8 cellular contexts compared by ENCODE assay signal in genomic region chr11:129117595-129118350, GRCh38.
DNase-seq lines count a peak whose midpoint lies in the region; ATAC-seq and TF ChIP-seq lines count a peak whose summit lies in the region.

No MANE protein-coding gene starts in this region.

- H3K36me3 Mint-ChIP-seq in activated B cell treated with CpG ODN at 0.5 μM for 24 hours (ENCODE audit: low read depth): no peaks in the 10 kb centered on the region
- peaks cover 0 to 7% (median 0%) of the 10 kb centered on the region in 3 donors for H3K36me3 Mint-ChIP-seq in naive thymus-derived CD8-positive, alpha-beta T cell

- H3K27me3 ChIP-seq in uterus: no peaks in the 10 kb centered on the region

- TF ChIP-seq POLR2A in uterus (IDR thresholded peaks at IDR 0.05): no peak

- H3K27ac ChIP-seq in epithelial cell of prostate (no peak overlapping the region), uterus (no peak overlapping the region)

- intact Hi-C loops in activated B cell treated with CpG ODN at 0.5 μM for 24 hours (cut with micrococcal nuclease): loop anchor here (1.0 to 5.0 kb wide), 6 partner anchors 215 to 1087 kb away; no protein-coding TSS in a partner anchor
- intact Hi-C loops in uterus (cut with DNase I; ENCODE audit: low total_unique reads): loop anchor here (5.0 kb wide), 1 partner anchor 215 kb away; no protein-coding TSS in a partner anchor

- no peak overlapping the region for H3K4me3 ChIP-seq in uterus

- CTCF ChIA-PET in activated B cell treated with CpG ODN at 0.5 μM for 24 hours (lab: Charles Lee): interaction anchor here (0.6 to 2.7 kb wide), 6 partner anchors 12 to 1088 kb away, joined by 3 to 48 read pairs (median 3); no protein-coding TSS in a partner anchor

- no peaks in the 10 kb centered on the region for H3K27me3 Mint-ChIP-seq in activated B cell treated with CpG ODN at 0.5 μM for 24 hours
- H3K27me3 Mint-ChIP-seq in naive thymus-derived CD8-positive, alpha-beta T cell: peaks cover 0 to 4% (median 0%) of the 10 kb centered on the region in 5 donors

- no peak overlapping the region for H3K4me3 Mint-ChIP-seq in activated B cell treated with CpG ODN at 0.5 μM for 24 hours
- no peak overlapping the region for H3K4me3 Mint-ChIP-seq in naive thymus-derived CD8-positive, alpha-beta T cell

- no peaks in the 10 kb centered on the region for H3K4me1 ChIP-seq in uterus

- no peak overlapping the region for H3K27ac Mint-ChIP-seq in activated B cell treated with CpG ODN at 0.5 μM for 24 hours
- H3K27ac Mint-ChIP-seq in naive thymus-derived CD8-positive, alpha-beta T cell: peak overlapping the region in 1 of 10 donors; percentile 0

- POLR2A ChIA-PET in activated B cell treated with CpG ODN at 0.5 μM for 24 hours (lab: Charles Lee): no interaction called here
- POLR2A ChIA-PET in naive thymus-derived CD8-positive, alpha-beta T cell (lab: Charles Lee): no interaction called here

- H3K9me3 ChIP-seq in uterus: no peaks in the 10 kb centered on the region

- no peaks in the 10 kb centered on the region for H3K4me1 Mint-ChIP-seq in activated B cell treated with CpG ODN at 0.5 μM for 24 hours
- peaks cover 0 to 2% (median 0%) of the 10 kb centered on the region in 4 donors for H3K4me1 Mint-ChIP-seq in naive thymus-derived CD8-positive, alpha-beta T cell

- ATAC-seq in HG02840 (IDR thresholded peaks at IDR 0.05; ENCODE audit: low FRiP score, unreplicated experiment) (peak; percentile 58), activated B cell treated with CpG ODN at 0.5 μM for 24 hours (ENCODE audit: low read depth) (no peak)
- ATAC-seq in naive thymus-derived CD8-positive, alpha-beta T cell: peak; percentile 47 to 69

- no peaks in the 10 kb centered on the region for H3K36me3 ChIP-seq in uterus

- H3K9me3 Mint-ChIP-seq in activated B cell treated with CpG ODN at 0.5 μM for 24 hours: no peaks in the 10 kb centered on the region
- H3K9me3 Mint-ChIP-seq in naive thymus-derived CD8-positive, alpha-beta T cell: no peaks in the 10 kb centered on the region

- TF ChIP-seq CTCF in activated B cell treated with CpG ODN at 0.5 μM for 24 hours (IDR thresholded peaks at IDR 0.05): peak; percentile 92
- TF ChIP-seq CTCF in uterus (IDR thresholded peaks at IDR 0.05): peak; percentile 86 to 93 (median 88)

- peak; percentile 0 to 76 (median 24) for DNase-seq in stimulated activated naive CD4-positive, alpha-beta T cell (lab: John Stamatoyannopoulos, UW)
- DNase-seq in stimulated activated naive CD4-positive, alpha-beta T cell treated with Interleukin-2 at 50 U/mL for 16 hours (lab: John Stamatoyannopoulos, UW): no peak
- DNase-seq in NCI-H2196 (lab: John Stamatoyannopoulos, UW; ENCODE audit: unreplicated experiment): peak; percentile 51
- DNase-seq in activated B cell treated with CpG ODN at 0.5 μM for 24 hours: no peak
- DNase-seq in epithelial cell of prostate (ENCODE audit: low read depth, low spot score): peak; percentile 0
- peak; percentile 13 to 74 (median 48) for DNase-seq in naive thymus-derived CD8-positive, alpha-beta T cell
- peak; percentile 25 to 38 for DNase-seq in uterus

Comparison
In these comparisons a context has a peak if more than half of its experiments do, and no peak if none do; other contexts are left out.
1. DNase-seq: peak in stimulated activated naive CD4-positive, alpha-beta T cell (6 of 6), NCI-H2196 (single experiment), epithelial cell of prostate (single experiment), naive thymus-derived CD8-positive, alpha-beta T cell (10 of 10) and uterus (2 of 2); none in stimulated activated naive CD4-positive, alpha-beta T cell treated with Interleukin-2 at 50 U/mL for 16 hours (single experiment) and activated B cell treated with CpG ODN at 0.5 μM for 24 hours (single experiment).